18 cellular contexts compared by ENCODE assay signal in the genomic region with DNA sequence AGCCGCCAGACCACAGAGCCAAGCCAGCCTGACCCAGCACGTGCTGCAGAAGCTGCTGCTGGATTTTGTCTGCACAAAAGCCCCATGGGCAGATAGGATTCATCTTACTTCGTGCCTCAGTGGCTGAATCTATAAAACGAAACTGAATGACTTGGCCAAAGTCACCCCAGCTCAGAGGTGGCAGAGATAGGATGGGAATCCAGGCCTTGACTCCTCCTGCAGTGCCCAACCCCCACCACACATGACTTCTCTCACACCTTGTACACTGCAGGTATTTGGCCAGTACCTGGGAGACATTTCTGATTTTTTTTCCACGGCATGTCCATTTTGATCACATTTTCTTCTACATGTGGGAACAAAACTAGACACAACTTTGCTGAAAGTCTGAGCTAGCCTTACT.
DNase-seq lines count a peak whose midpoint lies in the region; ATAC-seq and TF ChIP-seq lines count a peak whose summit lies in the region.
"Had no signal": no experiment of that assay in that cellular context is flagged by ENCODE, and none has a peak within 500 bp of the region (broad histone marks: within the 10 kb centered on the region; RNA-seq: fewer than 3 reads in every experiment).

No MANE protein-coding gene starts in this region.

- H3K9me3 Mint-ChIP-seq in chondrocyte (ENCODE audit: low read depth) (peaks cover 10% of the 10 kb centered on the region), nephron (peaks cover 3% of the 10 kb centered on the region)
- peaks cover 5% of the 10 kb centered on the region for H3K9me3 Mint-ChIP-seq in activated T-cell treated with anti-CD3 and anti-CD28 coated beads, Interleukin-2, amount 50 U/mL, for 24 hours

- no peaks in the 10 kb centered on the region for H3K27me3 ChIP-seq in vagina
- H3K27me3 ChIP-seq: SJSA1 had no signal

- no peak for ATAC-seq in GM19351 (IDR thresholded peaks at IDR 0.05; ENCODE audit: unreplicated experiment)

- no peak for TF ChIP-seq POLR2A in vagina (IDR thresholded peaks at IDR 0.05)

- in situ Hi-C loops in GM13976 (cut with MboI; ENCODE audit: low sequenced_read_pairs, unreplicated experiment): no loop called here

- TF ChIP-seq CTCF in chondrocyte (IDR thresholded peaks at IDR 0.05) (no peak), nephron (IDR thresholded peaks at IDR 0.05; ENCODE audit: unreplicated experiment in 3 of 3) (no peak), vagina (IDR thresholded peaks at IDR 0.05) (no peak), GM13976 (IDR thresholded peaks at IDR 0.05; ENCODE audit: borderline replicate concordance, control extremely low read depth, extremely low read depth, insufficient read depth, missing control alignments) (no peak)

- H3K9me3 ChIP-seq in vagina: no peaks in the 10 kb centered on the region
- H3K9me3 ChIP-seq: SJSA1 had no signal

- no peak overlapping the region for H3K4me3 ChIP-seq in vagina
- H3K4me3 ChIP-seq: SJSA1 had no signal

- DNase-seq in activated CD8-positive, alpha-beta memory T cell treated with anti-CD3 and anti-CD28 coated beads, Interleukin-2, amount 50 U/mL, for 48 hours: peak; percentile 17
- no peak for DNase-seq in activated CD8-positive, alpha-beta memory T cell treated with anti-CD3 and anti-CD28 coated beads, Interleukin-2, amount 50 U/mL, for 4 hours
- DNase-seq in chondrocyte (ENCODE audit: low spot score) (peak; percentile 28), vagina (ENCODE audit: extremely low spot score in 2 of 2) (no peak), GM13976 (ENCODE audit: low spot score) (no peak)
- DNase-seq in activated T-cell treated with anti-CD3 and anti-CD28 coated beads, Interleukin-2, amount 50 U/mL, for 24 hours: no peak
- DNase-seq: 8988T; CD8-positive, alpha-beta memory T cell; DMS53; GF-D8; H9; MV-4-11; OCI-M1 had no signal

- H3K36me3 Mint-ChIP-seq in chondrocyte (ENCODE audit: low read depth) (no peaks in the 10 kb centered on the region), nephron (ENCODE audit: low read depth) (no peaks in the 10 kb centered on the region)
- H3K36me3 Mint-ChIP-seq in activated T-cell treated with anti-CD3 and anti-CD28 coated beads, Interleukin-2, amount 50 U/mL, for 24 hours (ENCODE audit: low read depth): no peaks in the 10 kb centered on the region
- H3K36me3 Mint-ChIP-seq: CD8-positive, alpha-beta memory T cell; IgD-negative memory B cell had no signal

- intact Hi-C loops in vagina (cut with DNase I): no loop called here

- H3K27me3 Mint-ChIP-seq in chondrocyte (ENCODE audit: low read depth): peaks cover 22% of the 10 kb centered on the region
- H3K27me3 Mint-ChIP-seq in nephron (ENCODE audit: low read depth): peaks cover 22% of the 10 kb centered on the region
- H3K27me3 Mint-ChIP-seq in activated T-cell treated with anti-CD3 and anti-CD28 coated beads, Interleukin-2, amount 50 U/mL, for 24 hours: peaks cover 12% of the 10 kb centered on the region

- H3K4me3 Mint-ChIP-seq in chondrocyte (ENCODE audit: unreplicated experiment) (no peak overlapping the region), nephron (no peak overlapping the region)
- no peak overlapping the region for H3K4me3 Mint-ChIP-seq in activated T-cell treated with anti-CD3 and anti-CD28 coated beads, Interleukin-2, amount 50 U/mL, for 24 hours
- H3K4me3 Mint-ChIP-seq: CD8-positive, alpha-beta memory T cell; H9; IgD-negative memory B cell had no signal

- H3K27ac ChIP-seq in vagina: peak overlapping the region; percentile 67
- H3K27ac ChIP-seq: C4-2B, SJSA1 had no signal

- H3K4me1 ChIP-seq in vagina: peaks cover 36% of the 10 kb centered on the region
- H3K4me1 ChIP-seq: SJSA1 had no signal

- no peaks in the 10 kb centered on the region for H3K36me3 ChIP-seq in vagina
- H3K36me3 ChIP-seq: SJSA1 had no signal

- no peak overlapping the region for H3K27ac Mint-ChIP-seq in chondrocyte (ENCODE audit: unreplicated experiment)
- peak overlapping the region; percentile 36 to 79 (median 74) for H3K27ac Mint-ChIP-seq in nephron
- no peak overlapping the region for H3K27ac Mint-ChIP-seq in activated T-cell treated with anti-CD3 and anti-CD28 coated beads, Interleukin-2, amount 50 U/mL, for 24 hours
- H3K27ac Mint-ChIP-seq: CD8-positive, alpha-beta memory T cell; IgD-negative memory B cell had no signal

- peaks cover 4% of the 10 kb centered on the region for H3K4me1 Mint-ChIP-seq in chondrocyte (ENCODE audit: low read depth)
- peaks cover 59% of the 10 kb centered on the region for H3K4me1 Mint-ChIP-seq in nephron
- H3K4me1 Mint-ChIP-seq in activated T-cell treated with anti-CD3 and anti-CD28 coated beads, Interleukin-2, amount 50 U/mL, for 24 hours (ENCODE audit: low read depth): no peaks in the 10 kb centered on the region
- H3K4me1 Mint-ChIP-seq: CD8-positive, alpha-beta memory T cell had no signal

Comparison
In these comparisons a context has a peak if more than half of its experiments do, and no peak if none do; other contexts are left out.
1. DNase-seq: peak in activated CD8-positive, alpha-beta memory T cell treated with anti-CD3 and anti-CD28 coated beads, Interleukin-2, amount 50 U/mL, for 48 hours (single experiment) and chondrocyte (single experiment); none in activated CD8-positive, alpha-beta memory T cell treated with anti-CD3 and anti-CD28 coated beads, Interleukin-2, amount 50 U/mL, for 4 hours (single experiment), vagina (0 of 2), GM13976 (single experiment) and activated T-cell treated with anti-CD3 and anti-CD28 coated beads, Interleukin-2, amount 50 U/mL, for 24 hours (single experiment).
2. H3K27ac Mint-ChIP-seq: peak in nephron (3 of 3); none in chondrocyte (single experiment) and activated T-cell treated with anti-CD3 and anti-CD28 coated beads, Interleukin-2, amount 50 U/mL, for 24 hours (single experiment).